In genomic region chr14:36070056-36071043, GRCh38 we compare ENCODE assay signal across 9 cellular contexts.
DNase-seq lines count a peak whose midpoint lies in the region; ATAC-seq, FAIRE-seq and TF ChIP-seq lines count a peak whose summit lies in the region.
"Had no signal": no experiment of that assay in that cellular context is flagged by ENCODE, and none has a peak within 500 bp of the region (broad histone marks: within the 10 kb centered on the region; RNA-seq: fewer than 3 reads in every experiment).

No MANE protein-coding gene starts in this region.

- ATAC-seq in HG03159 (IDR thresholded peaks at IDR 0.05; ENCODE audit: unreplicated experiment), result peak; percentile 72
- ATAC-seq in T-helper 17 cell, result no peak

- DNase-seq in A673 (ENCODE audit: low spot score) (peak; percentile 71), GM18507 (ENCODE audit: extremely low spot score, insufficient read length, low read depth) (peak; percentile 32), NCI-H2227 treated with DMSO at 0.1 percent for 48 hours (lab: John Stamatoyannopoulos, UW) (peak; percentile 79), globus pallidus (ENCODE audit: low spot score) (peak; percentile 68), progenitor cell of endocrine pancreas (ENCODE audit: low spot score, unreplicated experiment) (peak; percentile 62), T-helper 17 cell (no peak)
- DNase-seq in activated CD8-positive, alpha-beta memory T cell treated with anti-CD3 and anti-CD28 coated beads, Interleukin-2, amount 50 U/mL, for 48 hours, result peak; percentile 63

- H3K27ac Mint-ChIP-seq in progenitor cell of endocrine pancreas (no peak overlapping the region), T-helper 17 cell (no peak overlapping the region)

- H3K4me3 Mint-ChIP-seq in progenitor cell of endocrine pancreas (ENCODE audit: low read depth), result no peak overlapping the region
- H3K4me3 Mint-ChIP-seq in T-helper 17 cell, result no peak overlapping the region

- intact Hi-C loops in A673 (cut with micrococcal nuclease; ENCODE audit: unreplicated experiment), result loop anchor here (1.0 kb wide), 1 partner anchor 304 kb away; no protein-coding TSS in a partner anchor

- H3K27me3 Mint-ChIP-seq in progenitor cell of endocrine pancreas, result peaks cover 60% of the 10 kb centered on the region
- H3K27me3 Mint-ChIP-seq in T-helper 17 cell, result peaks cover 50% of the 10 kb centered on the region

- no peaks in the 10 kb centered on the region for H3K9me3 ChIP-seq in A673 (ENCODE audit: low read depth, low read length, poor library complexity, severe bottlenecking)
- no peaks in the 10 kb centered on the region for H3K9me3 ChIP-seq in T-helper 17 cell (ENCODE audit: control insufficient read depth, low read length, poor library complexity, severe bottlenecking)

- TF ChIP-seq CTCF in A673 (conservative IDR thresholded peaks at IDR 0.05; ENCODE audit: low read depth, low read length) (peak; percentile 88), progenitor cell of endocrine pancreas (IDR thresholded peaks at IDR 0.05; ENCODE audit: unreplicated experiment) (peak; percentile 92)

- H3K4me3 ChIP-seq in A673 (ENCODE audit: low read depth, low read length, poor library complexity, severe bottlenecking), result no peak overlapping the region

- H3K36me3 Mint-ChIP-seq in progenitor cell of endocrine pancreas (ENCODE audit: insufficient read depth) (no peaks in the 10 kb centered on the region), T-helper 17 cell (ENCODE audit: low read depth) (no peaks in the 10 kb centered on the region)

- H3K4me1 Mint-ChIP-seq in progenitor cell of endocrine pancreas (ENCODE audit: low read depth) (peaks cover 3% of the 10 kb centered on the region), T-helper 17 cell (no peaks in the 10 kb centered on the region)

- BruUV-seq in A673 (replicated peaks; lab: Mats Ljungman, UMichigan), result no TSS peak

- FAIRE-seq in GM18507 (lab: Jason Lieb, UNC), result peak; percentile 89
- FAIRE-seq: endometrium had no signal

- H3K27me3 ChIP-seq in A673 (replicated peaks; ENCODE audit: insufficient read depth, low read depth, low read length, poor library complexity), result peaks cover 5% of the 10 kb centered on the region

- POLR2A ChIA-PET in A673 (lab: Charles Lee; ENCODE audit: low non-redundant PET), result interaction anchor here (0.7 kb wide), 1 partner anchor 29 kb away, joined by 3 read pairs; no protein-coding TSS in a partner anchor

- H3K36me3 ChIP-seq in A673 (ENCODE audit: insufficient read depth, low read length, poor library complexity, severe bottlenecking), result no peaks in the 10 kb centered on the region

- H3K27ac ChIP-seq in A673 (ENCODE audit: low read depth, low read length, poor library complexity, severe bottlenecking), result no peak overlapping the region

- peaks cover 7% of the 10 kb centered on the region for H3K4me1 ChIP-seq in A673 (ENCODE audit: insufficient read depth, low read length, poor library complexity, severe bottlenecking)

- no peaks in the 10 kb centered on the region for H3K9me3 Mint-ChIP-seq in progenitor cell of endocrine pancreas (ENCODE audit: low read depth)

- CTCF ChIA-PET in A673 (lab: Charles Lee), result interaction anchor here (0.6 to 3.1 kb wide), 12 partner anchors 71 to 1047 kb away, joined by 3 to 18 read pairs (median 4); partner anchors contain the start of gene MBIP

Comparison
In these comparisons a context has a peak if more than half of its experiments do, and no peak if none do; other contexts are left out.
1. DNase-seq: peak in A673 (single experiment), GM18507 (single experiment), NCI-H2227 treated with DMSO at 0.1 percent for 48 hours (single experiment), activated CD8-positive, alpha-beta memory T cell treated with anti-CD3 and anti-CD28 coated beads, Interleukin-2, amount 50 U/mL, for 48 hours (single experiment), globus pallidus (single experiment) and progenitor cell of endocrine pancreas (single experiment); none in T-helper 17 cell (0 of 3).